8 cellular contexts compared by ENCODE assay signal in the genomic region with DNA sequence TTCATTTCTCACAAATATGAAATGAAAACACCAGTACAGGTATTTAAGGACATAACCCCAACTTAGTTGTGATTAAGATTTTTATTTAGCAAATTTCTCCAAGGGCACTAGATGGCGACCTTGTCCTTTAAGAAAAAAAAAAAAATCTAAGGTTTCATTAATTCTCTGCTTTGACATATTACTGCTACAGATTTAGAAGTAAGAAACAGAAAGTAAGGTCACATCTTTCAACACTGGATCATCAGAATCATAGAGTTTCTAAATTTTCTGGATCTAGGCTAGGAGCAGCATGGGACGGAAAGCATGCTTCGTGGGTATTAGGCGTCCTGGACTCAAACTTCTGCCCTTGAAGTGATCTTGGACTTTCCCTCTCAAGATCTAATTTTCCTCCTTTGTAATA.
DNase-seq lines count a peak whose midpoint lies in the region; ATAC-seq, FAIRE-seq and TF ChIP-seq lines count a peak whose summit lies in the region.

No MANE protein-coding gene starts in this region.

- peaks cover 30% of the 10 kb centered on the region for H3K4me1 ChIP-seq in adipocyte (ENCODE audit: control insufficient read depth, insufficient read depth, low read length)
- H3K4me1 ChIP-seq in kidney (ENCODE audit: control insufficient read depth in 1 of 2, insufficient read depth in 1 of 2, low read depth in 1 of 2, low read length in 2 of 2): peaks cover 0 to 9% of the 10 kb centered on the region in 2 donors

- peak; percentile 14 for TF ChIP-seq CTCF in GM12873 (IDR thresholded peaks at IDR 0.05; ENCODE audit: insufficient read depth, low read depth, low read length, missing control alignments)
- peak; percentile 37 for TF ChIP-seq CTCF in kidney (IDR thresholded peaks at IDR 0.05; ENCODE audit: borderline replicate concordance, extremely low read depth, insufficient read depth)

- no peak overlapping the region for H3K27ac Mint-ChIP-seq in activated naive CD4-positive, alpha-beta T cell treated with anti-CD3 and anti-CD28 coated beads, Interleukin-2, amount 50 U/mL, for 72 hours

- H3K9ac ChIP-seq in adipocyte (ENCODE audit: low read length): peak overlapping the region; percentile 94
- H3K9ac ChIP-seq in kidney (ENCODE audit: low read length in 2 of 2): no peak overlapping the region

- peak; percentile 95 for FAIRE-seq in A204.1 (lab: Jason Lieb, UNC)
- FAIRE-seq in kidney (lab: Jason Lieb, UNC): peak; percentile 96

- H3K36me3 Mint-ChIP-seq in activated naive CD4-positive, alpha-beta T cell treated with anti-CD3 and anti-CD28 coated beads, Interleukin-2, amount 50 U/mL, for 72 hours: no peaks in the 10 kb centered on the region

- DNase-seq in adipocyte (ENCODE audit: low read depth): peak; percentile 70
- DNase-seq in kidney: no peak
- no peak for DNase-seq in activated naive CD4-positive, alpha-beta T cell treated with anti-CD3 and anti-CD28 coated beads, Interleukin-2, amount 50 U/mL, for 72 hours (ENCODE audit: low spot score in 2 of 2)

- H3K27ac ChIP-seq in kidney (ENCODE audit: low read depth in 2 of 2, low read length in 2 of 2): no peak overlapping the region

- H3K9me3 ChIP-seq in adipocyte (ENCODE audit: control insufficient read depth, low read length) (no peaks in the 10 kb centered on the region), kidney (ENCODE audit: control insufficient read depth in 1 of 2, low read length in 2 of 2) (no peaks in the 10 kb centered on the region)

- H3K27me3 ChIP-seq in adipocyte (replicated peaks; ENCODE audit: control insufficient read depth, insufficient read depth, low read length): no peaks in the 10 kb centered on the region

- ATAC-seq in GM18502 (IDR thresholded peaks at IDR 0.05; ENCODE audit: poor library complexity, unreplicated experiment): no peak
- no peak for ATAC-seq in activated naive CD4-positive, alpha-beta T cell treated with anti-CD3 and anti-CD28 coated beads, Interleukin-2, amount 50 U/mL, for 72 hours
- no peak for ATAC-seq in GM21786 (IDR thresholded peaks at IDR 0.05; ENCODE audit: unreplicated experiment)
- ATAC-seq in HG03025 (IDR thresholded peaks at IDR 0.05; ENCODE audit: low FRiP score, unreplicated experiment): no peak

- no peaks in the 10 kb centered on the region for H3K9me3 Mint-ChIP-seq in activated naive CD4-positive, alpha-beta T cell treated with anti-CD3 and anti-CD28 coated beads, Interleukin-2, amount 50 U/mL, for 72 hours

- H3K36me3 ChIP-seq in adipocyte (ENCODE audit: control insufficient read depth, insufficient read depth, low read length, severe bottlenecking) (no peaks in the 10 kb centered on the region), kidney (ENCODE audit: control insufficient read depth in 1 of 2, insufficient read depth in 2 of 2, low read length in 2 of 2) (no peaks in the 10 kb centered on the region)

- intact Hi-C loops in kidney (cut with DNase I): no loop called here

- H3K4me3 ChIP-seq in adipocyte (ENCODE audit: low read length) (peak overlapping the region; percentile 75), kidney (ENCODE audit: low read length in 2 of 2) (peak overlapping the region; percentile 13 to 16)
